ENCODE assay signal across 1 cellular context in the genomic region with DNA sequence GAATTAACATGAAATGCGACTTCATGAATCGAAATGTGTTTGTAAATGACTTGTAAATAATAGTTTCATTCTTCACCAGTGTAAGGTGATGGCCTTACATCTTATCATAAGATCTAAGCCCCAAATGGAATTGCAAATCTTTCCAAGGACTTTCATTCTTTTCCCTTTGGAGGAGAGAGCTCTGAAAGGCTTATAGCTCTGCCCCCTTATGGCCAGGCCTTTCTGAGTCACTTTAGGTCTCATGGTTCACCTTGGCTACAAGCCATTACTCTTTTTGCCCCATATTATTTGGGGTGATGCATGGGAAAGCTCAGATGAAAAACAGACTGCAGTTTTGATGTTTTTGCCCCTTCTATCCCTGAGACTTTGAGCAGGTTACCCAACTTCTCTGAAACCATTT.
TF ChIP-seq lines count a peak whose summit lies in the region.

No MANE protein-coding gene starts in this region.

TF ChIP-seq in GM23338, 12 proteins besides CTCF, POLR2A, EP300 and RAD21 (continued from another document):
- TF ChIP-seq POLR2AphosphoS5 (IDR thresholded peaks at IDR 0.05; ENCODE audit: low read depth) (no peak), NANOG (IDR thresholded peaks at IDR 0.05; ENCODE audit: borderline replicate concordance) (no peak), ZNF331 (CRISPR knock-in tag; IDR thresholded peaks at IDR 0.05; ENCODE audit: low read depth) (no peak)
- TF ChIP-seq, protein P1, sequence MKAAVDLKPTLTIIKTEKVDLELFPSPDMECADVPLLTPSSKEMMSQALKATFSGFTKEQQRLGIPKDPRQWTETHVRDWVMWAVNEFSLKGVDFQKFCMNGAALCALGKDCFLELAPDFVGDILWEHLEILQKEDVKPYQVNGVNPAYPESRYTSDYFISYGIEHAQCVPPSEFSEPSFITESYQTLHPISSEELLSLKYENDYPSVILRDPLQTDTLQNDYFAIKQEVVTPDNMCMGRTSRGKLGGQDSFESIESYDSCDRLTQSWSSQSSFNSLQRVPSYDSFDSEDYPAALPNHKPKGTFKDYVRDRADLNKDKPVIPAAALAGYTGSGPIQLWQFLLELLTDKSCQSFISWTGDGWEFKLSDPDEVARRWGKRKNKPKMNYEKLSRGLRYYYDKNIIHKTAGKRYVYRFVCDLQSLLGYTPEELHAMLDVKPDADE (IDR thresholded peaks at IDR 0.05), result no peak
- TF ChIP-seq, protein P2, sequence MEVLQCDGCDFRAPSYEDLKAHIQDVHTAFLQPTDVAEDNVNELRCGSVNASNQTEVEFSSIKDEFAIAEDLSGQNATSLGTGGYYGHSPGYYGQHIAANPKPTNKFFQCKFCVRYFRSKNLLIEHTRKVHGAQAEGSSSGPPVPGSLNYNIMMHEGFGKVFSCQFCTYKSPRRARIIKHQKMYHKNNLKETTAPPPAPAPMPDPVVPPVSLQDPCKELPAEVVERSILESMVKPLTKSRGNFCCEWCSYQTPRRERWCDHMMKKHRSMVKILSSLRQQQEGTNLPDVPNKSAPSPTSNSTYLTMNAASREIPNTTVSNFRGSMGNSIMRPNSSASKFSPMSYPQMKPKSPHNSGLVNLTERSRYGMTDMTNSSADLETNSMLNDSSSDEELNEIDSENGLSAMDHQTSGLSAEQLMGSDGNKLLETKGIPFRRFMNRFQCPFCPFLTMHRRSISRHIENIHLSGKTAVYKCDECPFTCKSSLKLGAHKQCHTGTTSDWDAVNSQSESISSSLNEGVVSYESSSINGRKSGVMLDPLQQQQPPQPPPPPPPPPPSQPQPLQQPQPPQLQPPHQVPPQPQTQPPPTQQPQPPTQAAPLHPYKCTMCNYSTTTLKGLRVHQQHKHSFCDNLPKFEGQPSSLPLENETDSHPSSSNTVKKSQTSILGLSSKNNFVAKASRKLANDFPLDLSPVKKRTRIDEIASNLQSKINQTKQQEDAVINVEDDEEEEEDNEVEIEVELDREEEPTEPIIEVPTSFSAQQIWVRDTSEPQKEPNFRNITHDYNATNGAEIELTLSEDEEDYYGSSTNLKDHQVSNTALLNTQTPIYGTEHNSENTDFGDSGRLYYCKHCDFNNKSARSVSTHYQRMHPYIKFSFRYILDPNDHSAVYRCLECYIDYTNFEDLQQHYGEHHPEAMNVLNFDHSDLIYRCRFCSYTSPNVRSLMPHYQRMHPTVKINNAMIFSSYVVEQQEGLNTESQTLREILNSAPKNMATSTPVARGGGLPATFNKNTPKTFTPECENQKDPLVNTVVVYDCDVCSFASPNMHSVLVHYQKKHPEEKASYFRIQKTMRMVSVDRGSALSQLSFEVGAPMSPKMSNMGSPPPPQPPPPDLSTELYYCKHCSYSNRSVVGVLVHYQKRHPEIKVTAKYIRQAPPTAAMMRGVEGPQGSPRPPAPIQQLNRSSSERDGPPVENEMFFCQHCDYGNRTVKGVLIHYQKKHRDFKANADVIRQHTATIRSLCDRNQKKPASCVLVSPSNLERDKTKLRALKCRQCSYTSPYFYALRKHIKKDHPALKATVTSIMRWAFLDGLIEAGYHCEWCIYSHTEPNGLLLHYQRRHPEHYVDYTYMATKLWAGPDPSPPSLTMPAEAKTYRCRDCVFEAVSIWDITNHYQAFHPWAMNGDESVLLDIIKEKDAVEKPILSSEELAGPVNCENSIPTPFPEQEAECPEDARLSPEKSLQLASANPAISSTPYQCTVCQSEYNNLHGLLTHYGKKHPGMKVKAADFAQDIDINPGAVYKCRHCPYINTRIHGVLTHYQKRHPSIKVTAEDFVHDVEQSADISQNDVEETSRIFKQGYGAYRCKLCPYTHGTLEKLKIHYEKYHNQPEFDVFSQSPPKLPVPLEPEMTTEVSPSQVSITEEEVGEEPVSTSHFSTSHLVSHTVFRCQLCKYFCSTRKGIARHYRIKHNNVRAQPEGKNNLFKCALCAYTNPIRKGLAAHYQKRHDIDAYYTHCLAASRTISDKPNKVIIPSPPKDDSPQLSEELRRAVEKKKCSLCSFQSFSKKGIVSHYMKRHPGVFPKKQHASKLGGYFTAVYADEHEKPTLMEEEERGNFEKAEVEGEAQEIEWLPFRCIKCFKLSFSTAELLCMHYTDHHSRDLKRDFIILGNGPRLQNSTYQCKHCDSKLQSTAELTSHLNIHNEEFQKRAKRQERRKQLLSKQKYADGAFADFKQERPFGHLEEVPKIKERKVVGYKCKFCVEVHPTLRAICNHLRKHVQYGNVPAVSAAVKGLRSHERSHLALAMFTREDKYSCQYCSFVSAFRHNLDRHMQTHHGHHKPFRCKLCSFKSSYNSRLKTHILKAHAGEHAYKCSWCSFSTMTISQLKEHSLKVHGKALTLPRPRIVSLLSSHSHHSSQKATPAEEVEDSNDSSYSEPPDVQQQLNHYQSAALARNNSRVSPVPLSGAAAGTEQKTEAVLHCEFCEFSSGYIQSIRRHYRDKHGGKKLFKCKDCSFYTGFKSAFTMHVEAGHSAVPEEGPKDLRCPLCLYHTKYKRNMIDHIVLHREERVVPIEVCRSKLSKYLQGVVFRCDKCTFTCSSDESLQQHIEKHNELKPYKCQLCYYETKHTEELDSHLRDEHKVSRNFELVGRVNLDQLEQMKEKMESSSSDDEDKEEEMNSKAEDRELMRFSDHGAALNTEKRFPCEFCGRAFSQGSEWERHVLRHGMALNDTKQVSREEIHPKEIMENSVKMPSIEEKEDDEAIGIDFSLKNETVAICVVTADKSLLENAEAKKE (CRISPR knock-in tag; IDR thresholded peaks at IDR 0.05), result no peak
